In genomic region chr2:206083602-206084467, GRCh38 we compare ENCODE assay signal across 1 cellular context.
A peak's percentile ranks its signal among the peaks of the same experiment; 100 is the strongest.
TF ChIP-seq lines count a peak whose summit lies in the region.

No MANE protein-coding gene starts in this region.

TF ChIP-seq in GM23338, 12 proteins besides CTCF, POLR2A, EP300 and RAD21 (continued from another document):
- TF ChIP-seq ZNF462 (CRISPR knock-in tag; IDR thresholded peaks at IDR 0.05) (no peak), ZNF331 (CRISPR knock-in tag; IDR thresholded peaks at IDR 0.05; ENCODE audit: low read depth) (no peak), ZNF114 (CRISPR knock-in tag; IDR thresholded peaks at IDR 0.05) (no peak), ETS1 (IDR thresholded peaks at IDR 0.05) (peak; percentile 74), EZH2 (IDR thresholded peaks at IDR 0.05; ENCODE audit: low read depth, unreplicated experiment) (no peak)
